ENCODE assay signal across 10 cellular contexts in the genomic region with DNA sequence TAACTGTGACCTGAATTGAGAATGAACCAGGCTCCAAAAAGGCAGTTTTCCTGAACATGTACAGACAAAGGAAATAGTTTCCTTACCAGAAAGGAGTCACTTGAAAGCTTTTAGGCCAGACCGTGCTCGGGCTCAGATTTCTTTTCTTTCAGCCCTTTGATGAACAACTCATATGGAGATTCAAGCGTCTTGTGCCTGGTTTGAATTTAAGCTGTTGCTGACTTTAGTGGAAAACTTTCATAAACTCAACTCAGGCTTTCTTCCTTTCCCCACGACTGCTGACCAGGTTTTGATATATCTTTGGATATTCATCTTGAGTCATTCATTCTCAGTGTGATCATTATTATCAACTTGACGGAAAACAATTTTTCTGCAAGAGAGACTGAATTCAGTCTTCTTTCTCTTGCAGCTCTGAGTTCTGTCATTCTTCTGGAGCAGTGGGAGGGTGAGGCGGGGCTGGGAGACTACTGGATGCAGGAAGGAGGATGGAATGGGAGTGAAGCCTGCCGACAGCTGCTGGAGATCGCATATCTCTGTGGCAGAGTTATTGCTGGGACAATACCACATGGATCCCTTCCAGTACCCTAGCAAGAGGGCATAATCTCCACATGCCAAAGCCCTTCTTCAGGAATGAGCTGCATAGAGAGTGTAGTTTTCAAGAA.
DNase-seq lines count a peak whose midpoint lies in the region; ATAC-seq, FAIRE-seq and TF ChIP-seq lines count a peak whose summit lies in the region.
"Had no signal": no experiment of that assay in that cellular context is flagged by ENCODE, and none has a peak within 500 bp of the region (broad histone marks: within the 10 kb centered on the region; RNA-seq: fewer than 3 reads in every experiment).

No MANE protein-coding gene starts in this region.

- peak; percentile 25 to 47 for TF ChIP-seq POLR2A in gastrocnemius medialis (IDR thresholded peaks at IDR 0.05)

- H3K4me3 ChIP-seq in GM23248, result peak overlapping the region; percentile 36
- H3K4me3 ChIP-seq in bronchial epithelial cell (ENCODE audit: low read depth, low read length), result no peak overlapping the region
- peak overlapping the region; percentile 5 for H3K4me3 ChIP-seq in iPS-18a (ENCODE audit: low read length)
- H3K4me3 ChIP-seq in gastrocnemius medialis, result peak overlapping the region; percentile 45 to 59 (median 48)
- H3K4me3 ChIP-seq in kidney (ENCODE audit: low read length in 2 of 2), result no peak overlapping the region
- H3K4me3 ChIP-seq: thyroid gland had no signal

- intact Hi-C loops in gastrocnemius medialis (cut with DNase I; ENCODE audit: low total_unique reads), result loop anchor here (2.0 to 10.0 kb wide), 8 partner anchors 17 to 790 kb away; a partner anchor contains a TSS
- intact Hi-C loops in kidney (cut with DNase I), result no loop called here

- H3K79me2 ChIP-seq in GM23248 (ENCODE audit: insufficient read depth), result no peaks in the 10 kb centered on the region

- H3K4me2 ChIP-seq in GM23248 (ENCODE audit: unreplicated experiment), result peak overlapping the region; percentile 54

- no peaks in the 10 kb centered on the region for H3K9me2 ChIP-seq in GM23248 (ENCODE audit: insufficient read depth)

- TF ChIP-seq CTCF in bronchial epithelial cell (IDR thresholded peaks at IDR 0.05; ENCODE audit: insufficient read depth, low read length, severe bottlenecking), result no peak
- no peak for TF ChIP-seq CTCF in gastrocnemius medialis (IDR thresholded peaks at IDR 0.05 in 4 of 5, conservative IDR thresholded peaks at IDR 0.05 in 1 of 5)
- no peak for TF ChIP-seq CTCF in kidney (IDR thresholded peaks at IDR 0.05; ENCODE audit: borderline replicate concordance, extremely low read depth, insufficient read depth)

- H2AFZ ChIP-seq in GM23248, result peak overlapping the region; percentile 20

- H3F3A ChIP-seq in GM23248 (ENCODE audit: insufficient read depth), result peaks cover 19% of the 10 kb centered on the region

- H3K9ac ChIP-seq in GM23248 (no peak overlapping the region), iPS-18a (ENCODE audit: low read length) (no peak overlapping the region), kidney (ENCODE audit: low read length in 2 of 2) (no peak overlapping the region)

- H3K36me3 ChIP-seq in GM23248 (ENCODE audit: low read depth) (no peaks in the 10 kb centered on the region), bronchial epithelial cell (ENCODE audit: control insufficient read depth, insufficient read depth, low read length) (no peaks in the 10 kb centered on the region), iPS-18a (ENCODE audit: control insufficient read depth, low read depth, low read length) (no peaks in the 10 kb centered on the region), gastrocnemius medialis (no peaks in the 10 kb centered on the region), kidney (ENCODE audit: control insufficient read depth in 1 of 2, insufficient read depth in 2 of 2, low read length in 2 of 2) (no peaks in the 10 kb centered on the region)
- H3K36me3 ChIP-seq: thyroid gland had no signal

- peak; percentile 47 for FAIRE-seq in bronchial epithelial cell (lab: Jason Lieb, UNC)
- FAIRE-seq in kidney (lab: Jason Lieb, UNC), result no peak

- in situ Hi-C loops in GM23248 (cut with MboI) (no loop called here), gastrocnemius medialis (cut with MboI; ENCODE audit: low sequenced_read_pairs in 4 of 4) (loop anchor here in 1 of 4 donors (25.0 kb wide), 1 partner anchor 350 kb away; no protein-coding TSS in a partner anchor)

- H3K9me3 ChIP-seq in GM23248 (ENCODE audit: low read depth), result no peaks in the 10 kb centered on the region
- no peaks in the 10 kb centered on the region for H3K9me3 ChIP-seq in iPS-18a (ENCODE audit: control insufficient read depth, low read depth, low read length)
- H3K9me3 ChIP-seq in gastrocnemius medialis, result no peaks in the 10 kb centered on the region
- no peaks in the 10 kb centered on the region for H3K9me3 ChIP-seq in kidney (ENCODE audit: control insufficient read depth in 1 of 2, low read length in 2 of 2)
- H3K9me3 ChIP-seq: thyroid gland had no signal

- no peaks in the 10 kb centered on the region for H4K20me1 ChIP-seq in GM23248 (ENCODE audit: insufficient read depth)

- peak; percentile 81 to 84 for ATAC-seq in gastrocnemius medialis
- no peak for ATAC-seq in HG03175 (IDR thresholded peaks at IDR 0.05; ENCODE audit: unreplicated experiment)
- ATAC-seq in HG02588 (IDR thresholded peaks at IDR 0.05; ENCODE audit: unreplicated experiment), result no peak

- H3K27me3 ChIP-seq in GM23248 (replicated peaks; ENCODE audit: insufficient read depth) (no peaks in the 10 kb centered on the region), bronchial epithelial cell (ENCODE audit: control insufficient read depth, insufficient read depth, low read length) (no peaks in the 10 kb centered on the region), iPS-18a (ENCODE audit: control insufficient read depth, insufficient read depth, low read length) (no peaks in the 10 kb centered on the region), gastrocnemius medialis (no peaks in the 10 kb centered on the region)
- H3K27me3 ChIP-seq: thyroid gland had no signal

- H3K4me1 ChIP-seq in GM23248 (ENCODE audit: insufficient read depth), result peaks cover 25% of the 10 kb centered on the region
- peaks cover 48% of the 10 kb centered on the region for H3K4me1 ChIP-seq in iPS-18a (ENCODE audit: control insufficient read depth, low read depth, low read length)
- peaks cover 61 to 62% of the 10 kb centered on the region in 2 donors for H3K4me1 ChIP-seq in gastrocnemius medialis
- no peaks in the 10 kb centered on the region for H3K4me1 ChIP-seq in kidney (ENCODE audit: control insufficient read depth in 1 of 2, insufficient read depth in 1 of 2, low read depth in 1 of 2, low read length in 2 of 2)
- H3K4me1 ChIP-seq: thyroid gland had no signal

- WGBS in GM23248 (ENCODE audit: low coverage in 1 of 2, low lambda C conversion rate in 2 of 2, missing lambda C conversion rate in 2 of 2), 2 experiments, result 6 to 8% methylated on average over 8 of the region's 8 CpGs

- DNase-seq in GM23248 (peak; percentile 63), bronchial epithelial cell (ENCODE audit: low read depth) (peak; percentile 35), gastrocnemius medialis (peak; percentile 82 to 91), kidney (no peak), SIG-M5 (lab: John Stamatoyannopoulos, UW) (no peak)
- DNase-seq: NCI-H1092 treated with DMSO at 0.1 percent for 48 hours had no signal

- H3K27ac ChIP-seq in GM23248 (peak overlapping the region; percentile 19; the same call in 1 of the 2 replicates), iPS-18a (ENCODE audit: low read length) (no peak overlapping the region), gastrocnemius medialis (peak overlapping the region; percentile 82 to 88 (median 86)), kidney (ENCODE audit: low read depth in 2 of 2, low read length in 2 of 2) (no peak overlapping the region)
- H3K27ac ChIP-seq: thyroid gland had no signal

Comparison
In these comparisons a context has a peak if more than half of its experiments do, and no peak if none do; other contexts are left out.
1. DNase-seq: peak in GM23248 (single experiment), bronchial epithelial cell (single experiment) and gastrocnemius medialis (2 of 2); none in kidney (single experiment) and SIG-M5 (single experiment).
2. H3K27ac ChIP-seq: peak in GM23248 (single experiment) and gastrocnemius medialis (4 of 4); none in iPS-18a (single experiment) and kidney (0 of 2).
3. H3K4me3 ChIP-seq: peak in GM23248 (single experiment), iPS-18a (single experiment) and gastrocnemius medialis (4 of 4); none in bronchial epithelial cell (single experiment) and kidney (0 of 2).
4. ATAC-seq: peak in gastrocnemius medialis (2 of 2); none in HG03175 (single experiment) and HG02588 (single experiment).